ENCODE assay signal across 24 cellular contexts in the genomic region with DNA sequence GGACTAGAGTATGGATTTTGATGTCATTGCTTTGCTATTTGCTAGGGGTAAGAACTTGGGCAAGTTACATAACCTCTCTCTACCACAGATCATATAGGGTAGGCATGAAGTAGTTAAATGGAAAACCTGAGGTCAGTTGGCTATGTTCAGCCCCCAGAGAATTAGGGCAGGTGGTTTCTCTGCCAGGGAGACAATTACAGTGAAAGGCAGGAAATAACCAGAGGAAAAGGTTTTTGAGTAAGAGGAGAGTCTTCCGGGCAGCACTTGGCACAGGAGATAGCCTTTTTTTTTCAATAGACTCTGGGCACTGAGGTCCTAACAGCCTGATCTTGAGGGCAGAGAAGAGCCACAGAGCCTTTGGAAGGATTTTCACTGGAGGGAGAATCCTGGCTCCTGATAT.
"Had no signal": no experiment of that assay in that cellular context is flagged by ENCODE, and none has a peak within 500 bp of the region (broad histone marks: within the 10 kb centered on the region; RNA-seq: fewer than 3 reads in every experiment).

No MANE protein-coding gene starts in this region.

- H3K27ac Mint-ChIP-seq: activated CD4-positive, alpha-beta memory T cell treated with anti-CD3 and anti-CD28 coated beads, Interleukin-2, amount 10 ng/mL, durations not matched to agents 7 days and 5 days; activated CD4-positive, alpha-beta T cell treated with anti-CD3 and anti-CD28 coated beads, Interleukin-2, amount 10 ng/mL, durations not matched to agents 24 days and 14 days; activated naive CD4-positive, alpha-beta T cell treated with anti-CD3 and anti-CD28 coated beads, Interleukin-2, amount 10 ng/mL, durations not matched to agents 7 days and 5 days; brain; dendritic cell treated with granulocyte-macrophage colony-stimulating factor and Interleukin-4, amounts not matched to agents 40 ng/mL and 50 ng/mL, for 4 days; natural killer cell; stimulated activated effector memory CD8-positive, alpha-beta T cell treated with anti-CD3 and anti-CD28 coated beads, Interleukin-12 subunit alpha, Interleukin-12 subunit beta, amount 100 ng/mL, for 72 hours; type B pancreatic cell had no signal

- H3K9me3 Mint-ChIP-seq: activated CD4-positive, alpha-beta memory T cell treated with anti-CD3 and anti-CD28 coated beads, Interleukin-2, amount 10 ng/mL, durations not matched to agents 7 days and 5 days; activated naive CD4-positive, alpha-beta T cell treated with anti-CD3 and anti-CD28 coated beads, Interleukin-2, amount 10 ng/mL, durations not matched to agents 7 days and 5 days; brain; dendritic cell treated with granulocyte-macrophage colony-stimulating factor and Interleukin-4, amounts not matched to agents 40 ng/mL and 50 ng/mL, for 4 days; natural killer cell; stimulated activated effector memory CD8-positive, alpha-beta T cell treated with anti-CD3 and anti-CD28 coated beads, Interleukin-12 subunit alpha, Interleukin-12 subunit beta, amount 100 ng/mL, for 72 hours; type B pancreatic cell had no signal

- H3K4me1 Mint-ChIP-seq: activated naive CD4-positive, alpha-beta T cell treated with anti-CD3 and anti-CD28 coated beads, Interleukin-2, amount 10 ng/mL, durations not matched to agents 7 days and 5 days; brain had no signal

- H3K27ac ChIP-seq: foreskin keratinocyte, left ventricle myocardium inferior, ovary, psoas muscle, right atrium auricular region, thoracic aorta, vagina had no signal

- H3K27me3 Mint-ChIP-seq: dendritic cell treated with granulocyte-macrophage colony-stimulating factor and Interleukin-4, amounts not matched to agents 40 ng/mL and 50 ng/mL, for 4 days had no signal

- H3K9me3 ChIP-seq: left ventricle myocardium inferior, ovary, psoas muscle, right atrium auricular region, thoracic aorta, vagina had no signal

- H3K4me3 Mint-ChIP-seq: activated CD4-positive, alpha-beta memory T cell treated with anti-CD3 and anti-CD28 coated beads, Interleukin-2, amount 10 ng/mL, durations not matched to agents 7 days and 5 days; activated CD4-positive, alpha-beta T cell treated with anti-CD3 and anti-CD28 coated beads, Interleukin-2, amount 10 ng/mL, durations not matched to agents 24 days and 14 days; activated naive CD4-positive, alpha-beta T cell treated with anti-CD3 and anti-CD28 coated beads, Interleukin-2, amount 10 ng/mL, durations not matched to agents 7 days and 5 days; brain; dendritic cell treated with granulocyte-macrophage colony-stimulating factor and Interleukin-4, amounts not matched to agents 40 ng/mL and 50 ng/mL, for 4 days; natural killer cell; stimulated activated effector memory CD8-positive, alpha-beta T cell treated with anti-CD3 and anti-CD28 coated beads, Interleukin-12 subunit alpha, Interleukin-12 subunit beta, amount 100 ng/mL, for 72 hours; type B pancreatic cell had no signal

- H3K4me1 ChIP-seq: foreskin keratinocyte, right atrium auricular region, vagina had no signal

- ATAC-seq: activated CD4-positive, CD25-positive, alpha-beta regulatory T cell treated with anti-CD3 and anti-CD28 coated beads, Interleukin-2, amount 50 U/mL, for 24 hours; foreskin keratinocyte; natural killer cell; psoas muscle; stimulated activated effector memory CD8-positive, alpha-beta T cell treated with anti-CD3 and anti-CD28 coated beads, Interleukin-12 subunit alpha, Interleukin-12 subunit beta, amount 100 ng/mL, for 72 hours had no signal

- DNase-seq: activated CD4-positive, alpha-beta memory T cell treated with anti-CD3 and anti-CD28 coated beads, Interleukin-2, amount 10 ng/mL, durations not matched to agents 7 days and 5 days; activated CD4-positive, alpha-beta T cell treated with anti-CD3 and anti-CD28 coated beads, Interleukin-2, amount 10 ng/mL, durations not matched to agents 24 days and 14 days; activated effector memory CD4-positive, alpha-beta T cell treated with anti-CD3 and anti-CD28 coated beads, Interleukin-2, amount 50 U/mL, for 16 hours; activated naive CD4-positive, alpha-beta T cell treated with anti-CD3 and anti-CD28 coated beads, Interleukin-2, amount 10 ng/mL, durations not matched to agents 7 days and 5 days; caudate nucleus; effector CD8-positive, alpha-beta T cell; foreskin keratinocyte; glutamatergic neuron; hippocampal formation; left ventricle myocardium inferior; mammary epithelial cell; midbrain; natural killer cell; ovary; psoas muscle; stimulated activated CD4-positive, alpha-beta T cell treated with anti-CD3 and anti-CD28 coated beads, Interleukin-12 subunit alpha, Interleukin-12 subunit beta, amount 100 ng/mL, for 4 hours had no signal

- H3K27me3 ChIP-seq: ovary, right atrium auricular region, vagina had no signal

- H3K36me3 ChIP-seq: left ventricle myocardium inferior, ovary, right atrium auricular region, thoracic aorta, vagina had no signal

- H3K4me3 ChIP-seq: left ventricle myocardium inferior, ovary, psoas muscle, right atrium auricular region, thoracic aorta, vagina had no signal

- H3K36me3 Mint-ChIP-seq: activated naive CD4-positive, alpha-beta T cell treated with anti-CD3 and anti-CD28 coated beads, Interleukin-2, amount 10 ng/mL, durations not matched to agents 7 days and 5 days; brain; natural killer cell; stimulated activated effector memory CD8-positive, alpha-beta T cell treated with anti-CD3 and anti-CD28 coated beads, Interleukin-12 subunit alpha, Interleukin-12 subunit beta, amount 100 ng/mL, for 72 hours; type B pancreatic cell had no signal
